In the genomic region with DNA sequence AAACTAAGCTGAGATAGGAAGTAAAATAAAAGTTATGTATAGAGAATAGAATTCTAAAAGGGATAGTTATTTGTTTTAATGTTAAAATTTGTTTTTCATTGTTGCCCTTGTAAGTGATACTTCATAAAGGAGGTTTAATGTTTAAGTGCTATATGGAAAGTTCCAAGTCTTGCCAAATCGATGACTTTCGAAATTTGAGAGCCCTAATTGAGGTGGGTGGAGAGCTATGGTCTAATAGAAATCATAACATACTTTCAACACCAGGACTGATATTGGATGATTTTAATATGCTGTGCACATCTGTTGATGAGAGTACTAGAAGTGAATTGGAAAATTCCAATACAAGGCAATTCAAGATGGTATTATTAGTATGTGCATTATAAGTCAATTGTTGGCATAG, we compare ENCODE assay signal across 22 cellular contexts.
"Had no signal": no experiment of that assay in that cellular context is flagged by ENCODE, and none has a peak within 500 bp of the region (broad histone marks: within the 10 kb centered on the region; RNA-seq: fewer than 3 reads in every experiment).

No MANE protein-coding gene starts in this region.

- DNase-seq: colonic mucosa; dermis blood vessel endothelial cell; effector memory CD4-positive, alpha-beta T cell; head of caudate nucleus; kidney; mesenchymal stem cell; mucosa of descending colon; naive B cell; pancreas; right lobe of liver; small intestine; stimulated activated CD4-positive, alpha-beta T cell treated with anti-CD3 and anti-CD28 coated beads, Interleukin-15, amount 100 ng/mL, for 24 hours; stimulated activated CD4-positive, alpha-beta T cell treated with anti-CD3 and anti-CD28 coated beads, Interleukin-2, amount 100 ng/mL, for 48 hours; stimulated activated naive B cell treated with anti-CD40 and anti-IgM and Interleukin-4, amounts not matched to agents 10 μg/mL and 1 μg/mL and 100 μg/mL, for 72 hours; transverse colon; upper lobe of right lung; uterus had no signal

- H3K36me3 ChIP-seq: colonic mucosa, esophagus muscularis mucosa, pancreas, right lobe of liver, transverse colon, upper lobe of right lung, uterus had no signal

- H3K9me3 ChIP-seq: colonic mucosa, esophagus muscularis mucosa, mucosa of descending colon, neutrophil, pancreas, right lobe of liver, transverse colon, upper lobe of right lung, uterus had no signal

- H3K4me3 ChIP-seq: colonic mucosa, esophagus muscularis mucosa, lung, mucosa of descending colon, pancreas, right lobe of liver, transverse colon, upper lobe of right lung, uterus had no signal

- H3K4me1 ChIP-seq: colonic mucosa, pancreas, right lobe of liver, transverse colon, upper lobe of right lung, uterus had no signal

- H3K27me3 ChIP-seq: colonic mucosa, esophagus muscularis mucosa, neutrophil, pancreas, right lobe of liver, transverse colon, upper lobe of right lung, uterus had no signal

- ATAC-seq: left lobe of liver; mucosa of descending colon; natural killer cell treated with Interleukin-12 subunit alpha and Interleukin-12 subunit beta and Interleukin-15 and Interleukin-18, amount 100 ng/mL, for 72 hours; pancreas; right lobe of liver; stimulated activated naive B cell treated with anti-CD40 and anti-IgM and Interleukin-4, amounts not matched to agents 10 μg/mL and 1 μg/mL and 100 μg/mL, for 72 hours; upper lobe of right lung had no signal

- H3K27ac ChIP-seq: colonic mucosa, esophagus muscularis mucosa, pancreas, right lobe of liver, transverse colon, upper lobe of right lung, uterus had no signal
